ENCODE assay signal across 14 cellular contexts in genomic region chr13:43764349-43764748, GRCh38. TPM values are rescaled to one million over a fixed set of nuclear protein-coding genes. Genes with fewer than 3 reads are reported as not detected.
DNase-seq lines count a peak whose midpoint lies in the region; ATAC-seq and TF ChIP-seq lines count a peak whose summit lies in the region.
"Had no signal": no experiment of that assay in that cellular context is flagged by ENCODE, and none has a peak within 500 bp of the region (broad histone marks: within the 10 kb centered on the region; RNA-seq: fewer than 3 reads in every experiment).

No MANE protein-coding gene starts in this region.

- POLR2A ChIA-PET in SK-N-SH (lab: Yijun Ruan, JAX) = no interaction called here

- H4K20me1 ChIP-seq in SK-N-SH (ENCODE audit: insufficient read depth) = no peaks in the 10 kb centered on the region

- H3K4me1 ChIP-seq in SK-N-SH (ENCODE audit: control insufficient read depth in 1 of 2, insufficient read depth in 2 of 2, low read depth in 1 of 2, low read length in 1 of 2) (peaks cover 0 to 34% of the 10 kb centered on the region in 2 experiments; a peak in 2 of 4 replicates), adipocyte (ENCODE audit: control insufficient read depth, insufficient read depth, low read length) (peaks cover 30% of the 10 kb centered on the region), rectal smooth muscle tissue (ENCODE audit: control insufficient read depth, insufficient read depth, low read length) (peaks cover 31% of the 10 kb centered on the region)
- H3K4me1 ChIP-seq: A549 had no signal

- ATAC-seq in SK-N-SH treated with all-trans-retinoic acid at 6 μM for 48 hours = no peak
- no peak for ATAC-seq in HG02678 (IDR thresholded peaks at IDR 0.05; ENCODE audit: unreplicated experiment)
- ATAC-seq: A549 had no signal

- WGBS in SK-N-SH (ENCODE audit: low lambda C conversion rate) = 40% methylated on average over 2 of the region's 2 CpGs

- H3K9me3 ChIP-seq in SK-N-SH (no peaks in the 10 kb centered on the region), adipocyte (ENCODE audit: control insufficient read depth, low read length) (no peaks in the 10 kb centered on the region)
- H3K9me3 ChIP-seq: A549, BE2C had no signal

- H3K4me2 ChIP-seq in SK-N-SH = no peak overlapping the region
- H3K4me2 ChIP-seq: A549 had no signal

- CTCF ChIA-PET in SK-N-SH (lab: Yijun Ruan, JAX) = interaction anchor here (0.7 to 1.8 kb wide), 4 partner anchors 12 to 61 kb away, joined by 3 to 5 read pairs (median 3); partner anchors contain the start of gene ENOX1

- DNase-seq in SK-N-SH = no peak
- DNase-seq in adipocyte (ENCODE audit: low read depth) = no peak
- no peak for DNase-seq in NCI-H128 (lab: John Stamatoyannopoulos, UW; ENCODE audit: unreplicated experiment)
- DNase-seq: BE2C; CD4-positive, alpha-beta memory T cell; DMS153; GF-D8; HCEC 1CT had no signal

- H3K4me3 ChIP-seq in SK-N-SH (ENCODE audit: low read depth in 2 of 2, low read length in 1 of 2) (no peak overlapping the region), adipocyte (ENCODE audit: low read length) (peak overlapping the region; percentile 8), rectal smooth muscle tissue (ENCODE audit: low read length) (no peak overlapping the region)
- H3K4me3 ChIP-seq: A549 had no signal

- no peaks in the 10 kb centered on the region for H3K79me2 ChIP-seq in SK-N-SH (ENCODE audit: insufficient read depth)

- H3K36me3 ChIP-seq in SK-N-SH (replicated peaks in 1 of 2; ENCODE audit: control insufficient read depth in 1 of 2, insufficient read depth in 2 of 2, low read length in 1 of 2) = no peaks in the 10 kb centered on the region
- H3K36me3 ChIP-seq in adipocyte (ENCODE audit: control insufficient read depth, insufficient read depth, low read length, severe bottlenecking) = no peaks in the 10 kb centered on the region
- H3K36me3 ChIP-seq in rectal smooth muscle tissue (ENCODE audit: control insufficient read depth, insufficient read depth, low read length) = no peaks in the 10 kb centered on the region
- H3K36me3 ChIP-seq: BE2C had no signal

- H3K27me3 ChIP-seq in SK-N-SH (ENCODE audit: insufficient read depth) (no peaks in the 10 kb centered on the region), adipocyte (replicated peaks; ENCODE audit: control insufficient read depth, insufficient read depth, low read length) (no peaks in the 10 kb centered on the region), rectal smooth muscle tissue (ENCODE audit: control insufficient read depth, insufficient read depth, low read length) (no peaks in the 10 kb centered on the region)
- H3K27me3 ChIP-seq: BE2C had no signal

- no peak for TF ChIP-seq CTCF in SK-N-SH (IDR thresholded peaks at IDR 0.05)

- TF ChIP-seq EP300 in SK-N-SH (IDR thresholded peaks at IDR 0.05; ENCODE audit: borderline replicate concordance in 1 of 2, low read depth in 1 of 2, low read length in 1 of 2) = peak in 1 of 2 experiments; percentile 24; a peak in 1 of 4 replicates

- no peaks in the 10 kb centered on the region for H3K9me2 ChIP-seq in SK-N-SH

- H3K9ac ChIP-seq in SK-N-SH (no peak overlapping the region), adipocyte (ENCODE audit: low read length) (peak overlapping the region; percentile 43), rectal smooth muscle tissue (ENCODE audit: low read length) (no peak overlapping the region)

- TF ChIP-seq RAD21 in SK-N-SH (IDR thresholded peaks at IDR 0.05; ENCODE audit: low read length) = no peak

- no peaks in the 10 kb centered on the region for H3F3A ChIP-seq in SK-N-SH (replicated peaks; ENCODE audit: insufficient read depth)

- H3K27ac ChIP-seq in SK-N-SH (ENCODE audit: low read depth in 2 of 2, low read length in 1 of 2) (no peak overlapping the region), rectal smooth muscle tissue (ENCODE audit: low read depth, low read length) (peak overlapping the region; percentile 28)
- H3K27ac ChIP-seq: A549, C4-2B, HL-60 had no signal

- H2AFZ ChIP-seq in SK-N-SH (ENCODE audit: low read depth) = no peak overlapping the region

TF ChIP-seq in SK-N-SH, 30 proteins besides CTCF, POLR2A, EP300 and RAD21:
- TF ChIP-seq TEAD4 (IDR thresholded peaks at IDR 0.05; ENCODE audit: borderline replicate concordance, insufficient read depth) (no peak), USF1 (IDR thresholded peaks at IDR 0.05; ENCODE audit: borderline replicate concordance, low read depth) (no peak), GATA2 (CRISPR knock-in tag; IDR thresholded peaks at IDR 0.05) (peak; percentile 71), RCOR1 (IDR thresholded peaks at IDR 0.05; ENCODE audit: low read length) (peak; percentile 27; the same call in 1 of the 2 replicates)

TF ChIP-seq in SK-N-SH treated with all-trans-retinoic acid at 6 μM for 48 hours, 23 proteins besides CTCF, POLR2A, EP300 and RAD21 (continues in another document):
- TF ChIP-seq ZNF565 (CRISPR knock-in tag; conservative IDR thresholded peaks at IDR 0.05; ENCODE audit: low read depth) (no peak), PATZ1 (CRISPR knock-in tag; IDR thresholded peaks at IDR 0.05; ENCODE audit: borderline replicate concordance) (no peak), GLIS3 (CRISPR knock-in tag; IDR thresholded peaks at IDR 0.05) (no peak), ISL1 (CRISPR knock-in tag; IDR thresholded peaks at IDR 0.05) (no peak), POU6F1 (CRISPR knock-in tag; IDR thresholded peaks at IDR 0.05; ENCODE audit: borderline replicate concordance, low read depth) (no peak), ZC3H10 (CRISPR knock-in tag; IDR thresholded peaks at IDR 0.05) (no peak), ZFP3 (CRISPR knock-in tag; IDR thresholded peaks at IDR 0.05) (no peak), CREB5 (CRISPR knock-in tag; IDR thresholded peaks at IDR 0.05; ENCODE audit: low read depth) (no peak), ARNTL (CRISPR knock-in tag; IDR thresholded peaks at IDR 0.05; ENCODE audit: borderline replicate concordance, low read depth) (no peak), RARB (CRISPR knock-in tag; IDR thresholded peaks at IDR 0.05) (no peak)

RNA-seq across cellular contexts. Expression of gene ENOX1, which starts 22.4 kb away (rescaled TPM):
- 5.8 and 6.6 TPM in 2 replicates for polyA plus RNA-seq in SK-N-SH (2012; rRNA removed)
- polyA plus RNA-seq in SK-N-SH (2012; cell fraction: cytosol; rRNA removed) = 7.6 and 8.1 TPM in 2 replicates
- 5.1 and 5.5 TPM in 2 replicates for polyA plus RNA-seq in SK-N-SH (2012; cell fraction: nucleus; rRNA removed)
- polyA plus RNA-seq: CD4-positive, alpha-beta memory T cell had no signal
